In genomic region chr6:15259766-15260098, GRCh38 we compare ENCODE assay signal across 15 cellular contexts. TPM values are rescaled to one million over a fixed set of nuclear protein-coding genes. Genes with fewer than 3 reads are reported as not detected.
DNase-seq lines count a peak whose midpoint lies in the region; ATAC-seq and TF ChIP-seq lines count a peak whose summit lies in the region.
"Had no signal": no experiment of that assay in that cellular context is flagged by ENCODE, and none has a peak within 500 bp of the region (broad histone marks: within the 10 kb centered on the region; RNA-seq: fewer than 3 reads in every experiment).

No MANE protein-coding gene starts in this region.

- no peaks in the 10 kb centered on the region for H3K9me3 Mint-ChIP-seq in neural progenitor cell

- intact Hi-C loops in PC-3 (cut with micrococcal nuclease) = loop anchor here (5.0 kb wide), 1 partner anchor 33 kb away; no protein-coding TSS in a partner anchor
- intact Hi-C loops in body of pancreas (cut with DNase I) = no loop called here

- POLR2A ChIA-PET in PC-3 (lab: Charles Lee; ENCODE audit: unreplicated experiment) = interaction anchor here (0.5 kb wide), 1 partner anchor 11 kb away, joined by 3 read pairs; no protein-coding TSS in a partner anchor

- no TSS peak for BruUV-seq in PC-3 (replicated peaks; lab: Mats Ljungman, UMichigan)

- H3K4me2 ChIP-seq in PC-3 (ENCODE audit: low read length) (peak overlapping the region; percentile 4; the same call in 1 of the 2 replicates), neural progenitor cell (no peak overlapping the region)
- H3K4me2 ChIP-seq: KMS-11 had no signal

- in situ Hi-C loops in GM13976 (cut with MboI; ENCODE audit: low sequenced_read_pairs, unreplicated experiment) = loop anchor here (10.0 kb wide), 1 partner anchor 65 kb away; no protein-coding TSS in a partner anchor

- H3F3A ChIP-seq in PC-3 (ENCODE audit: low read length, unreplicated experiment) = no peaks in the 10 kb centered on the region
- peaks cover 35% of the 10 kb centered on the region for H3F3A ChIP-seq in neural progenitor cell (ENCODE audit: low read depth)

- H3K27ac ChIP-seq in PC-3 (ENCODE audit: low read length) (no peak overlapping the region), body of pancreas (no peak overlapping the region), neural progenitor cell (no peak overlapping the region)
- H3K27ac ChIP-seq: KMS-11, right lobe of liver, thyroid gland had no signal

- no peaks in the 10 kb centered on the region for H3K27me3 Mint-ChIP-seq in neural progenitor cell (ENCODE audit: insufficient read depth, low read depth)

- H3K36me3 Mint-ChIP-seq in neural progenitor cell = peaks cover 10% of the 10 kb centered on the region

- CTCF ChIA-PET in PC-3 (lab: Charles Lee) = interaction anchor here (0.7 kb wide), 1 partner anchor 69 kb away, joined by 4 read pairs; no protein-coding TSS in a partner anchor

- WGBS in body of pancreas, 2 donors = 54 to 87% methylated on average over 1 of the region's 1 CpG

- H3K4me3 ChIP-seq in PC-3 (ENCODE audit: low read length) = no peak overlapping the region
- H3K4me3 ChIP-seq in choroid plexus epithelial cell (ENCODE audit: low read depth, low read length) = no peak overlapping the region
- H3K4me3 ChIP-seq in body of pancreas = no peak overlapping the region
- H3K4me3 ChIP-seq in neural progenitor cell = no peak overlapping the region
- no peak overlapping the region for H3K4me3 ChIP-seq in H7 (ENCODE audit: insufficient read depth, low read depth, low read length)
- H3K4me3 ChIP-seq: right lobe of liver, thyroid gland had no signal

- no peak overlapping the region for H3K27ac Mint-ChIP-seq in neural progenitor cell

- no peak overlapping the region for H2AFZ ChIP-seq in PC-3 (ENCODE audit: low read length)
- H2AFZ ChIP-seq in neural progenitor cell (replicated peaks) = no peak overlapping the region

- no peak for TF ChIP-seq CTCF in PC-3 (conservative IDR thresholded peaks at IDR 0.05; ENCODE audit: low read depth, low read length)
- TF ChIP-seq CTCF in choroid plexus epithelial cell (conservative IDR thresholded peaks at IDR 0.05; ENCODE audit: low read depth, low read length) = no peak
- no peak for TF ChIP-seq CTCF in GM13976 (IDR thresholded peaks at IDR 0.05; ENCODE audit: borderline replicate concordance, control extremely low read depth, extremely low read depth, insufficient read depth, missing control alignments)
- no peak for TF ChIP-seq CTCF in body of pancreas (IDR thresholded peaks at IDR 0.05)
- TF ChIP-seq CTCF in neural progenitor cell (IDR thresholded peaks at IDR 0.05) = no peak

- H3K4me1 Mint-ChIP-seq in neural progenitor cell = peaks cover 82% of the 10 kb centered on the region

- H3K9ac ChIP-seq in PC-3 (ENCODE audit: low read length) = no peak overlapping the region
- H3K9ac ChIP-seq in neural progenitor cell = no peak overlapping the region
- H3K9ac ChIP-seq: KMS-11 had no signal

- no peak for TF ChIP-seq POLR2A in body of pancreas (IDR thresholded peaks at IDR 0.05)

- H3K4me1 ChIP-seq in PC-3 (ENCODE audit: insufficient read depth, low read length) (peaks cover 20% of the 10 kb centered on the region), body of pancreas (peaks cover 31% of the 10 kb centered on the region), neural progenitor cell (peaks cover 31% of the 10 kb centered on the region)

- H3K4me3 Mint-ChIP-seq in neural progenitor cell = no peak overlapping the region

- H4K20me1 ChIP-seq in PC-3 (ENCODE audit: low read length) (peaks cover 58% of the 10 kb centered on the region; the same call in 1 of the 2 replicates), neural progenitor cell (ENCODE audit: low read depth) (peaks cover 98% of the 10 kb centered on the region)

- H3K9me2 ChIP-seq in PC-3 (replicated peaks; ENCODE audit: low read length) = no peaks in the 10 kb centered on the region

- no peaks in the 10 kb centered on the region for H3K36me3 ChIP-seq in PC-3 (ENCODE audit: low read depth, low read length)
- no peaks in the 10 kb centered on the region for H3K36me3 ChIP-seq in body of pancreas (replicated peaks in 1 of 2; ENCODE audit: insufficient read depth in 1 of 2, low read depth in 2 of 2)
- H3K36me3 ChIP-seq in neural progenitor cell = no peaks in the 10 kb centered on the region
- peaks cover 8% of the 10 kb centered on the region for H3K36me3 ChIP-seq in H7 (replicated peaks; ENCODE audit: control insufficient read depth, insufficient read depth, low read length)
- H3K36me3 ChIP-seq: right lobe of liver, thyroid gland had no signal

- H3K79me2 ChIP-seq in PC-3 (ENCODE audit: low read length) (peaks cover 99% of the 10 kb centered on the region), neural progenitor cell (ENCODE audit: low read depth) (peaks cover 100% of the 10 kb centered on the region)

- peak; percentile 42 for DNase-seq in ELR (ENCODE audit: low read depth)
- DNase-seq in PC-3 = no peak
- DNase-seq in choroid plexus epithelial cell (ENCODE audit: low read depth) = peak; percentile 32
- peak; percentile 81 for DNase-seq in pons (ENCODE audit: low spot score)
- no peak for DNase-seq in GM13976 (ENCODE audit: low spot score)
- DNase-seq in body of pancreas = no peak
- DNase-seq in neural progenitor cell (ENCODE audit: low spot score) = no peak
- DNase-seq in H7 = no peak
- DNase-seq: activated gamma-delta T cell, cortex of kidney, NCI-H1930, NCI-H748 treated with DMSO at 0.1 percent for 48 hours, right lobe of liver, thyroid gland had no signal

- ATAC-seq in PC-3 (no peak), body of pancreas (no peak)
- ATAC-seq: right lobe of liver had no signal

- H3K9me3 ChIP-seq in PC-3 (ENCODE audit: low read length) (no peaks in the 10 kb centered on the region), body of pancreas (no peaks in the 10 kb centered on the region), neural progenitor cell (ENCODE audit: low read depth) (no peaks in the 10 kb centered on the region)
- H3K9me3 ChIP-seq: right lobe of liver, thyroid gland had no signal

- H3K27me3 ChIP-seq in PC-3 (ENCODE audit: low read length) (no peaks in the 10 kb centered on the region), body of pancreas (no peaks in the 10 kb centered on the region), neural progenitor cell (no peaks in the 10 kb centered on the region), H7 (ENCODE audit: control insufficient read depth, insufficient read depth, low read length) (no peaks in the 10 kb centered on the region)
- H3K27me3 ChIP-seq: right lobe of liver, thyroid gland had no signal

RNA-seq across cellular contexts. Expression of gene JARID2, which starts 13.9 kb away (rescaled TPM):
- total RNA-seq in PC-3 (2014; rRNA removed) (11.0 and 13.1 TPM in 2 replicates), body of pancreas (1 to 10 TPM; 3.6 to 4.6 TPM), neural progenitor cell (ENCODE audit: low replicate concordance) (38.9 and 45.8 TPM in 2 replicates)
- total RNA-seq in H7 (2014; rRNA removed; shearing (Covaris generic)) = 95.2 and 147 TPM in 2 replicates

Comparison
In these comparisons a context has a peak if more than half of its experiments do, and no peak if none do; other contexts are left out.
1. DNase-seq: peak in ELR (single experiment), choroid plexus epithelial cell (single experiment) and pons (single experiment); none in PC-3 (single experiment), GM13976 (single experiment), body of pancreas (0 of 4), neural progenitor cell (single experiment) and H7 (single experiment).